9 cellular contexts compared by ENCODE assay signal in the genomic region with DNA sequence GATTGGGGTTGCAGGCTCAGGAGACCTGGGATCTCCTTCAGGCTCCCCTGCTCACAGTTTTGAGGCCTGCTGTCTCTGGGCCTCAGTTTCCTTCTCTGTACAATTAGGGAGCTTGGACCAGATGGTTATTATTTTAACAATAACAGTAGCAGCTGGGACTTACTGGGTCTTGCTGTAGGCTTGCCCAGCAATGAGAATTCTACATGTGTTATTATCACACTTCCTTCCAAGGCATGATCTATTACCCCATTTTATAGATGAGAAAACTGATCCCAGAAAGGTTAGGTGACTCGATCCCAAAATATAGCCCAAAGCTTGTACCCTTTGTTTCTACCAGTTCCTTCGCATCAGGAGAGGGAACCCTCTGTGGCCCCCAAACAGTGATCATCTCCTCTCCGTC.
"Had no signal": no experiment of that assay in that cellular context is flagged by ENCODE, and none has a peak within 500 bp of the region (broad histone marks: within the 10 kb centered on the region; RNA-seq: fewer than 3 reads in every experiment).

No MANE protein-coding gene starts in this region.

- H3K36me3 ChIP-seq: HAP-1 had no signal

- H3K27ac ChIP-seq: GM23248, HL-60 had no signal

- H3K4me3 Mint-ChIP-seq: HFFc6 had no signal

- H3K9me3 Mint-ChIP-seq: HFFc6 had no signal

- H2AFZ ChIP-seq: GM23248 had no signal

- H3K9ac ChIP-seq: GM23248 had no signal

- H3K9me3 ChIP-seq: HAP-1 had no signal

- DNase-seq: GM23248, GOT3, H7, HFFc6, IMR-90, KBM-7 had no signal

- H3K4me3 ChIP-seq: GM23248, HAP-1 had no signal

- H3K27ac Mint-ChIP-seq: HFFc6 had no signal

- H3K4me1 ChIP-seq: HAP-1 had no signal

- ATAC-seq: HCT116 had no signal
